In the genomic region with DNA sequence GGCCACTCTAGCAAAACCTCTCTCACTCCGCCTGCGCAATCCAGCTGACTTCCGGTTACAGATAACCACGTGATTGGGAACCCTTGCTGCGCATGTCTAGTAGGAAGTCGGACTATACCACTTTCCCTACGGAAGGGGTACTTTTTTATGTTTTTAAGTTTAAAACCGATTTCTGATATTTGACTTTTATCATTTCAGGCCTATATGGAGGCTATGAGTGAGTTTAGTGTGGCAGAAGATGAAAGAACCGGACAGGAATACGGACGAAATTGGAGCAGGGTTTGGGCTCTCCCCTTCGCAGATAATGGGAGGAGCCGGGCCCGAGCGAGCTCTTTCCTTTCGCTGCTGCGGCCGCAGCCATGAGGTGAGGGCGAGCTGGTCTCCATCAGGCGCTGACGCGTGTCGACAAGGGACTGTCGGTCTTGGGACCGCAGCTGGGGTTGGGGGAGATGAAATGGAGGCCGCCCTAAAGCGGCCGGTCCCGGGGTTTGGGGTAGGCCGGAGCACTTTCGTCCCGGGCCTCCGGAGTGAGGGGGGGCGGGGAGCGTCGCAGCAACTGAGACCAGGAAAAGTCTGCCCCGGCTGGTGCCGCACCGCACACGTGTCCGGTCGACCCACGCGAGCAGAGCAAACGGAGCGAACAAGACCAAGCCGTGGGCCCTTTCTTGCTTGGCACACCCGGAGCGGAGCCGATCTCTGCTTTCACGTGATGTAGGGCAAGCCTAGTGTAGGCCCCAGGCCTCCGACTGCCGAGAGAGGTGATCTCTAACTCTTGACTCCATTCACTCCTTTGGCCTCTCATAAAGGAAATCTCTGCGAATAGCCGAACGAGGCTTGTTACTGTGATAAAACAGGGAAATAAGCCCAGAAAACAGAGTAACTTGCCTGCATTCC, we compare ENCODE assay signal across 1 cellular context.
TF ChIP-seq lines count a peak whose summit lies in the region.

Gene RPL19 (plus strand): TSS at position 298 of the 894 bp plus-strand sequence. CDS start 62 bp downstream, at position 360.

TF ChIP-seq in H1, 55 proteins besides CTCF, POLR2A, EP300 and RAD21:
- TF ChIP-seq ZNF274 (IDR thresholded peaks at IDR 0.05; ENCODE audit: borderline replicate concordance, extremely low read depth, low read length) (no peak), PHF8 (conservative IDR thresholded peaks at IDR 0.05; ENCODE audit: low read depth, low read length) (peak; percentile 88), SAP30 (IDR thresholded peaks at IDR 0.05; ENCODE audit: insufficient read depth, insufficient replicate concordance, low read length) (no peak), MAX (IDR thresholded peaks at IDR 0.05) (peak; percentile 80), CHD2 (IDR thresholded peaks at IDR 0.05; ENCODE audit: low read length) (no peak), RFX5 (IDR thresholded peaks at IDR 0.05; ENCODE audit: borderline replicate concordance, low read depth, low read length) (no peak), TAF7 (optimal IDR thresholded peaks at IDR 0.05; ENCODE audit: borderline replicate concordance, low read depth, low read length) (peak; percentile 97), EZH2 (IDR thresholded peaks at IDR 0.05; ENCODE audit: low read depth, low read length, severe bottlenecking) (no peak), TEAD4 (IDR thresholded peaks at IDR 0.05; ENCODE audit: low read depth, low read length) (no peak), GABPA (IDR thresholded peaks at IDR 0.05; ENCODE audit: borderline replicate concordance, insufficient read depth, low read length) (peak; percentile 66; the same call in 1 of the 2 replicates), KDM1A (IDR thresholded peaks at IDR 0.05; ENCODE audit: borderline replicate concordance, low read length) (no peak), BRCA1 (IDR thresholded peaks at IDR 0.05; ENCODE audit: low read depth, low read length) (0 out of 2 replicates have a peak, but pooled peaks have one; percentile 28), JUND (IDR thresholded peaks at IDR 0.05; ENCODE audit: low read length) (peak; percentile 99), TBP (IDR thresholded peaks at IDR 0.05; ENCODE audit: low read depth, low read length) (peak; percentile 95), CBX5 (IDR thresholded peaks at IDR 0.05; ENCODE audit: low read depth, low read length) (no peak), CBX8 (IDR thresholded peaks at IDR 0.05; ENCODE audit: borderline replicate concordance, low read depth, low read length) (no peak), RBBP5 (IDR thresholded peaks at IDR 0.05; ENCODE audit: borderline replicate concordance, low read depth, low read length) (no peak), YY1 (IDR thresholded peaks at IDR 0.05; ENCODE audit: low read depth, low read length) (peak; percentile 77; the same call in 1 of the 2 replicates), CHD1 (IDR thresholded peaks at IDR 0.05; ENCODE audit: low read depth, low read length) (peak; percentile 99), USF2 (IDR thresholded peaks at IDR 0.05; ENCODE audit: low read length) (peak; percentile 88), ASH2L (IDR thresholded peaks at IDR 0.05; ENCODE audit: low read length) (peak; percentile 90), NRF1 (IDR thresholded peaks at IDR 0.05; ENCODE audit: low read depth, low read length) (peak; percentile 79), SIN3A (conservative IDR thresholded peaks at IDR 0.05 in 1 of 2, IDR thresholded peaks at IDR 0.05 in 1 of 2; ENCODE audit: low read depth in 1 of 2, low read length in 2 of 2) (peak; percentile 59 to 84; a peak in 2 of 4 replicates), EGR1 (IDR thresholded peaks at IDR 0.05; ENCODE audit: borderline replicate concordance, low read depth, low read length) (no peak), SP4 (IDR thresholded peaks at IDR 0.05; ENCODE audit: low read length) (peak; percentile 88), CEBPB (IDR thresholded peaks at IDR 0.05; ENCODE audit: low read depth, low read length) (peak; percentile 57; the same call in 1 of the 2 replicates), TAF1 (IDR thresholded peaks at IDR 0.05; ENCODE audit: low read depth, low read length) (peak; percentile 98), GTF2F1 (IDR thresholded peaks at IDR 0.05; ENCODE audit: borderline replicate concordance, low read depth, low read length) (peak; percentile 80; the same call in 1 of the 2 replicates), TCF12 (IDR thresholded peaks at IDR 0.05; ENCODE audit: low read depth, low read length) (no peak), CREB1 (IDR thresholded peaks at IDR 0.05) (no peak), HDAC2 (IDR thresholded peaks at IDR 0.05; ENCODE audit: borderline replicate concordance in 1 of 2, low read depth in 2 of 2, low read length in 2 of 2) (no peak), SIX5 (IDR thresholded peaks at IDR 0.05; ENCODE audit: low read depth, low read length) (peak; percentile 60), POLR2AphosphoS5 (IDR thresholded peaks at IDR 0.05; ENCODE audit: low read depth, low read length) (peak; percentile 94)
- TF ChIP-seq, protein P1, sequence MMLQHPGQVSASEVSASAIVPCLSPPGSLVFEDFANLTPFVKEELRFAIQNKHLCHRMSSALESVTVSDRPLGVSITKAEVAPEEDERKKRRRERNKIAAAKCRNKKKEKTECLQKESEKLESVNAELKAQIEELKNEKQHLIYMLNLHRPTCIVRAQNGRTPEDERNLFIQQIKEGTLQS (IDR thresholded peaks at IDR 0.05; ENCODE audit: insufficient read depth, low read depth, low read length) = peak; percentile 77
- TF ChIP-seq, protein P2, sequence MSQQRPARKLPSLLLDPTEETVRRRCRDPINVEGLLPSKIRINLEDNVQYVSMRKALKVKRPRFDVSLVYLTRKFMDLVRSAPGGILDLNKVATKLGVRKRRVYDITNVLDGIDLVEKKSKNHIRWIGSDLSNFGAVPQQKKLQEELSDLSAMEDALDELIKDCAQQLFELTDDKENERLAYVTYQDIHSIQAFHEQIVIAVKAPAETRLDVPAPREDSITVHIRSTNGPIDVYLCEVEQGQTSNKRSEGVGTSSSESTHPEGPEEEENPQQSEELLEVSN (IDR thresholded peaks at IDR 0.05) = peak; percentile 31; the same call in 1 of the 2 replicates
TF ChIP-seq in H1: peak in this region for 21.
